Comparison of ENCODE assay signal across 18 cellular contexts in genomic region chr22:24076091-24076867, GRCh38.
"Had no signal": no experiment of that assay in that cellular context is flagged by ENCODE, and none has a peak within 500 bp of the region (broad histone marks: within the 10 kb centered on the region; RNA-seq: fewer than 3 reads in every experiment).

No MANE protein-coding gene starts in this region.

- H3K27ac Mint-ChIP-seq: activated CD4-positive, alpha-beta T cell treated with anti-CD3 and anti-CD28 coated beads, Interleukin-2, amount 10 ng/mL, durations not matched to agents 24 days and 14 days; activated naive CD4-positive, alpha-beta T cell treated with anti-CD3 and anti-CD28 coated beads, Interleukin-2, amount 50 U/mL, for 72 hours; activated T-helper 2 cell treated with anti-CD3 and anti-CD28 coated beads, Interferon-gamma antibody, Interleukin-2, Interleukin-4, amounts not matched to agents 10 μg/mL and 5 μg/mL and 100 μg/mL, durations not matched to agents 14 hours and 24 hours and 36 hours; T-cell; type B pancreatic cell had no signal

- H3K4me3 ChIP-seq: body of pancreas, mucosa of descending colon, prostate gland, right lobe of liver, suprapubic skin had no signal

- DNase-seq: activated CD4-positive, alpha-beta T cell treated with anti-CD3 and anti-CD28 coated beads, Interleukin-2, amount 10 ng/mL, durations not matched to agents 24 days and 14 days; amniotic stem cell; body of pancreas; cerebellar nuclear complex; dermis blood vessel endothelial cell; left colon; mucosa of descending colon; naive thymus-derived CD8-positive, alpha-beta T cell; nucleus accumbens; right lobe of liver; stimulated activated naive CD4-positive, alpha-beta T cell treated with Interleukin-2 at 50 U/mL for 16 hours; T-cell; WERI-Rb-1 had no signal

- H3K27me3 Mint-ChIP-seq: activated CD4-positive, alpha-beta T cell treated with anti-CD3 and anti-CD28 coated beads, Interleukin-2, amount 10 ng/mL, durations not matched to agents 24 days and 14 days; naive thymus-derived CD8-positive, alpha-beta T cell; T-cell; type B pancreatic cell had no signal

- ATAC-seq: body of pancreas; left colon; mucosa of descending colon; naive thymus-derived CD8-positive, alpha-beta T cell; right lobe of liver; T-cell had no signal

- H3K4me1 Mint-ChIP-seq: activated CD4-positive, alpha-beta T cell treated with anti-CD3 and anti-CD28 coated beads, Interleukin-2, amount 10 ng/mL, durations not matched to agents 24 days and 14 days; T-cell had no signal

- H3K4me3 Mint-ChIP-seq: activated CD4-positive, alpha-beta T cell treated with anti-CD3 and anti-CD28 coated beads, Interleukin-2, amount 10 ng/mL, durations not matched to agents 24 days and 14 days; naive thymus-derived CD8-positive, alpha-beta T cell; T-cell; type B pancreatic cell had no signal

- H3K9me3 Mint-ChIP-seq: activated CD4-positive, alpha-beta T cell treated with anti-CD3 and anti-CD28 coated beads, Interleukin-2, amount 10 ng/mL, durations not matched to agents 24 days and 14 days; activated naive CD4-positive, alpha-beta T cell treated with anti-CD3 and anti-CD28 coated beads, Interleukin-2, amount 50 U/mL, for 72 hours; activated T-helper 2 cell treated with anti-CD3 and anti-CD28 coated beads, Interferon-gamma antibody, Interleukin-2, Interleukin-4, amounts not matched to agents 10 μg/mL and 5 μg/mL and 100 μg/mL, durations not matched to agents 14 hours and 24 hours and 36 hours; naive thymus-derived CD8-positive, alpha-beta T cell; T-cell; type B pancreatic cell had no signal
